Comparison of ENCODE assay signal across 13 cellular contexts in the genomic region with DNA sequence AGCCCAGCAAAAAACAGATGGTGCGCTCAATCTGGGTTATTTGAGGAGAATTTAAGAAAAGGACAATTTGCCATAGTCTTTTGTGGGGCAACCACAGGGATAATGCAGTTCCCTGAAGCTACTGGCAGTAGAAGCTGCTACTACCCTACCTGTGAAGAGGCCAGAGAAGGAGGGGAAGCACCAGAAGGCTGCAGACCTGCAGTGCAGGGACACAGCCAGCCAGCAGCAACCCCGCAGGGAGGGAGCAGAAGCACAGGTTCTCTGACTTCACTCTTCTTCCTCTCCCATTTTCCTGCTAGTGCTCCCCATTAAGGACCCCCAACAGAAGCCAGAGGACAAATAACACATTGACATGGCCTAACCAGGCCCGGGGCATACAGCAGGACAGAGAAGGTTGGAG. TPM values are rescaled to one million over a fixed set of nuclear protein-coding genes. Genes with fewer than 3 reads are reported as not detected.
DNase-seq lines count a peak whose midpoint lies in the region; ATAC-seq, FAIRE-seq and TF ChIP-seq lines count a peak whose summit lies in the region.
"Had no signal": no experiment of that assay in that cellular context is flagged by ENCODE, and none has a peak within 500 bp of the region (broad histone marks: within the 10 kb centered on the region; RNA-seq: fewer than 3 reads in every experiment).

No MANE protein-coding gene starts in this region.

- FAIRE-seq in kidney (lab: Jason Lieb, UNC), result no peak
- no peak for FAIRE-seq in small intestine (lab: Jason Lieb, UNC)
- FAIRE-seq in D721Med (lab: Jason Lieb, UNC), result no peak

- H3K9me3 ChIP-seq in kidney (ENCODE audit: control insufficient read depth in 1 of 2, low read length in 2 of 2) (no peaks in the 10 kb centered on the region), smooth muscle cell (replicated peaks; ENCODE audit: low read depth) (no peaks in the 10 kb centered on the region), small intestine (ENCODE audit: control insufficient read depth, low read depth) (no peaks in the 10 kb centered on the region)

- no peaks in the 10 kb centered on the region for H3F3A ChIP-seq in smooth muscle cell (ENCODE audit: low read depth)

- H3K36me3 ChIP-seq in kidney (ENCODE audit: control insufficient read depth in 1 of 2, insufficient read depth in 2 of 2, low read length in 2 of 2), result no peaks in the 10 kb centered on the region
- H3K36me3 ChIP-seq in smooth muscle cell (ENCODE audit: low read depth), result no peaks in the 10 kb centered on the region
- no peaks in the 10 kb centered on the region for H3K36me3 ChIP-seq in small intestine (ENCODE audit: control insufficient read depth in 2 of 2, insufficient read depth in 2 of 2, low read length in 2 of 2)

- no peak overlapping the region for H3K4me2 ChIP-seq in smooth muscle cell

- WGBS in smooth muscle cell (ENCODE audit: low lambda C conversion rate), result 93% methylated on average over 3 of the region's 3 CpGs
- 89 to 94% (median 90%) methylated on average over 3 of the region's 3 CpGs for WGBS in small intestine, 3 donors

- intact Hi-C loops in kidney (cut with DNase I), result no loop called here

- H3K27me3 ChIP-seq in smooth muscle cell (ENCODE audit: low read depth), result no peaks in the 10 kb centered on the region
- no peaks in the 10 kb centered on the region for H3K27me3 ChIP-seq in small intestine (ENCODE audit: control insufficient read depth in 2 of 2, insufficient read depth in 2 of 2, low read length in 2 of 2)

- H3K79me2 ChIP-seq in smooth muscle cell (ENCODE audit: low read depth), result no peaks in the 10 kb centered on the region

- H3K9ac ChIP-seq in kidney (ENCODE audit: low read length in 2 of 2), result no peak overlapping the region
- peak overlapping the region; percentile 37 for H3K9ac ChIP-seq in smooth muscle cell (ENCODE audit: low read depth)

- ATAC-seq in SK-N-SH treated with all-trans-retinoic acid at 6 μM for 48 hours, result peak; percentile 11; the same call in 2 of the 3 replicates
- ATAC-seq: activated T-cell treated with anti-CD3 and anti-CD28 coated beads, Interleukin-2, amount 50 U/mL, for 72 hours had no signal

- no peak for DNase-seq in kidney
- DNase-seq in smooth muscle cell (lab: John Stamatoyannopoulos, UW; ENCODE audit: unreplicated experiment), result no peak
- DNase-seq in activated CD4-positive, alpha-beta T cell treated with anti-CD3 and anti-CD28 coated beads for 48 hours, result no peak
- no peak for DNase-seq in NCI-H2171 treated with DMSO at 0.1 percent for 48 hours (lab: John Stamatoyannopoulos, UW)
- DNase-seq in small intestine, result no peak
- no peak for DNase-seq in D721Med (ENCODE audit: insufficient read length, low spot score)
- DNase-seq: activated T-cell treated with anti-CD3 and anti-CD28 coated beads, Interleukin-2, amount 50 U/mL, for 72 hours; CD8-positive, alpha-beta memory T cell; KBM-7; NCI-H187 treated with DMSO at 0.1 percent for 48 hours; NK-92 treated with Interleukin-12 subunit alpha and Interleukin-12 subunit beta, amount 100 ng/mL, for 24 hours had no signal

- H3K4me3 ChIP-seq in kidney (ENCODE audit: low read length in 2 of 2) (no peak overlapping the region), smooth muscle cell (no peak overlapping the region), small intestine (ENCODE audit: low read depth in 1 of 2, low read length in 2 of 2) (no peak overlapping the region)

- H3K4me1 ChIP-seq in kidney (ENCODE audit: control insufficient read depth in 1 of 2, insufficient read depth in 1 of 2, low read depth in 1 of 2, low read length in 2 of 2), result peaks cover 0 to 4% of the 10 kb centered on the region in 2 donors
- H3K4me1 ChIP-seq in smooth muscle cell (ENCODE audit: low read depth), result no peaks in the 10 kb centered on the region
- H3K4me1 ChIP-seq in small intestine (ENCODE audit: control insufficient read depth in 2 of 2, insufficient read depth in 1 of 2, low read depth in 1 of 2, low read length in 1 of 2), result no peaks in the 10 kb centered on the region

- TF ChIP-seq CTCF in GM12872 (IDR thresholded peaks at IDR 0.05; ENCODE audit: insufficient read depth, low read depth, low read length) (peak; percentile 8; the same call in 1 of the 3 replicates), kidney (IDR thresholded peaks at IDR 0.05; ENCODE audit: borderline replicate concordance, extremely low read depth, insufficient read depth) (no peak), smooth muscle cell (IDR thresholded peaks at IDR 0.05; ENCODE audit: borderline replicate concordance, insufficient read depth, poor library complexity, severe bottlenecking) (no peak), D721Med (IDR thresholded peaks at IDR 0.05; ENCODE audit: insufficient read depth, missing control alignments) (no peak)

- no peaks in the 10 kb centered on the region for H4K20me1 ChIP-seq in smooth muscle cell (ENCODE audit: low read depth)

- H2AFZ ChIP-seq in smooth muscle cell (ENCODE audit: low read depth), result no peak overlapping the region

- peak overlapping the region; percentile 6 to 63 for H3K27ac ChIP-seq in kidney (ENCODE audit: low read depth in 2 of 2, low read length in 2 of 2)
- peak overlapping the region; percentile 66 for H3K27ac ChIP-seq in smooth muscle cell (ENCODE audit: low read depth)
- H3K27ac ChIP-seq in small intestine (ENCODE audit: low read depth in 1 of 2, low read length in 1 of 2), result peak overlapping the region in 1 of 2 donors; percentile 15

TF ChIP-seq in SK-N-SH treated with all-trans-retinoic acid at 6 μM for 48 hours, 23 proteins besides CTCF, POLR2A, EP300 and RAD21 (continues in another document):
- no peak for TF ChIP-seq ZNF8 (CRISPR knock-in tag; IDR thresholded peaks at IDR 0.05)
- TF ChIP-seq TCF4 (CRISPR knock-in tag; IDR thresholded peaks at IDR 0.05; ENCODE audit: borderline replicate concordance), result no peak
- no peak for TF ChIP-seq SNAI2 (CRISPR knock-in tag; IDR thresholded peaks at IDR 0.05)
- TF ChIP-seq ZFP30 (CRISPR knock-in tag; IDR thresholded peaks at IDR 0.05), result no peak
- no peak for TF ChIP-seq GLIS3 (CRISPR knock-in tag; IDR thresholded peaks at IDR 0.05)
- TF ChIP-seq, protein P1, sequence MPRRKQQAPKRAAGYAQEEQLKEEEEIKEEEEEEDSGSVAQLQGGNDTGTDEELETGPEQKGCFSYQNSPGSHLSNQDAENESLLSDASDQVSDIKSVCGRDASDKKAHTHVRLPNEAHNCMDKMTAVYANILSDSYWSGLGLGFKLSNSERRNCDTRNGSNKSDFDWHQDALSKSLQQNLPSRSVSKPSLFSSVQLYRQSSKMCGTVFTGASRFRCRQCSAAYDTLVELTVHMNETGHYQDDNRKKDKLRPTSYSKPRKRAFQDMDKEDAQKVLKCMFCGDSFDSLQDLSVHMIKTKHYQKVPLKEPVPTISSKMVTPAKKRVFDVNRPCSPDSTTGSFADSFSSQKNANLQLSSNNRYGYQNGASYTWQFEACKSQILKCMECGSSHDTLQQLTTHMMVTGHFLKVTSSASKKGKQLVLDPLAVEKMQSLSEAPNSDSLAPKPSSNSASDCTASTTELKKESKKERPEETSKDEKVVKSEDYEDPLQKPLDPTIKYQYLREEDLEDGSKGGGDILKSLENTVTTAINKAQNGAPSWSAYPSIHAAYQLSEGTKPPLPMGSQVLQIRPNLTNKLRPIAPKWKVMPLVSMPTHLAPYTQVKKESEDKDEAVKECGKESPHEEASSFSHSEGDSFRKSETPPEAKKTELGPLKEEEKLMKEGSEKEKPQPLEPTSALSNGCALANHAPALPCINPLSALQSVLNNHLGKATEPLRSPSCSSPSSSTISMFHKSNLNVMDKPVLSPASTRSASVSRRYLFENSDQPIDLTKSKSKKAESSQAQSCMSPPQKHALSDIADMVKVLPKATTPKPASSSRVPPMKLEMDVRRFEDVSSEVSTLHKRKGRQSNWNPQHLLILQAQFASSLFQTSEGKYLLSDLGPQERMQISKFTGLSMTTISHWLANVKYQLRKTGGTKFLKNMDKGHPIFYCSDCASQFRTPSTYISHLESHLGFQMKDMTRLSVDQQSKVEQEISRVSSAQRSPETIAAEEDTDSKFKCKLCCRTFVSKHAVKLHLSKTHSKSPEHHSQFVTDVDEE (CRISPR knock-in tag; IDR thresholded peaks at IDR 0.05), result no peak
- no peak for TF ChIP-seq ZC3H10 (CRISPR knock-in tag; IDR thresholded peaks at IDR 0.05)
- no peak for TF ChIP-seq ARNTL (CRISPR knock-in tag; IDR thresholded peaks at IDR 0.05; ENCODE audit: borderline replicate concordance, low read depth)
- TF ChIP-seq TOX (CRISPR knock-in tag; IDR thresholded peaks at IDR 0.05; ENCODE audit: borderline replicate concordance), result no peak
- TF ChIP-seq, protein P2, sequence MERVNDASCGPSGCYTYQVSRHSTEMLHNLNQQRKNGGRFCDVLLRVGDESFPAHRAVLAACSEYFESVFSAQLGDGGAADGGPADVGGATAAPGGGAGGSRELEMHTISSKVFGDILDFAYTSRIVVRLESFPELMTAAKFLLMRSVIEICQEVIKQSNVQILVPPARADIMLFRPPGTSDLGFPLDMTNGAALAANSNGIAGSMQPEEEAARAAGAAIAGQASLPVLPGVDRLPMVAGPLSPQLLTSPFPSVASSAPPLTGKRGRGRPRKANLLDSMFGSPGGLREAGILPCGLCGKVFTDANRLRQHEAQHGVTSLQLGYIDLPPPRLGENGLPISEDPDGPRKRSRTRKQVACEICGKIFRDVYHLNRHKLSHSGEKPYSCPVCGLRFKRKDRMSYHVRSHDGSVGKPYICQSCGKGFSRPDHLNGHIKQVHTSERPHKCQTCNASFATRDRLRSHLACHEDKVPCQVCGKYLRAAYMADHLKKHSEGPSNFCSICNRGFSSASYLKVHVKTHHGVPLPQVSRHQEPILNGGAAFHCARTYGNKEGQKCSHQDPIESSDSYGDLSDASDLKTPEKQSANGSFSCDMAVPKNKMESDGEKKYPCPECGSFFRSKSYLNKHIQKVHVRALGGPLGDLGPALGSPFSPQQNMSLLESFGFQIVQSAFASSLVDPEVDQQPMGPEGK (CRISPR knock-in tag; IDR thresholded peaks at IDR 0.05; ENCODE audit: borderline replicate concordance), result no peak

RNA-seq across cellular contexts. Expression of a gene that starts 30.3 kb away (rescaled TPM):
- 3.2 TPM for total RNA-seq in kidney
- 7.3 TPM for polyA plus RNA-seq in kidney (ENCODE audit: insufficient read depth, low read depth, low replicate concordance)
- total RNA-seq in smooth muscle cell, result 1.2 and 2.1 TPM in 2 replicates
- polyA plus RNA-seq in smooth muscle cell, result 0.94 and 1.5 TPM in 2 replicates
- 1 to 10 TPM; 1.8 to 8.6 (median 2.0) TPM for polyA plus RNA-seq in small intestine

RNA-seq across cellular contexts. Expression of a gene that starts 32.4 kb away (rescaled TPM):
- total RNA-seq in kidney, result 6.7 TPM
- 10.1 TPM for polyA plus RNA-seq in kidney (ENCODE audit: insufficient read depth, low read depth, low replicate concordance)
- total RNA-seq in smooth muscle cell, result not detected in 2 replicates
- polyA plus RNA-seq in smooth muscle cell, result not detected in 2 replicates
- 1 to 10 TPM in 1 of 3 donors, not detected in 2; 5.0 TPM for polyA plus RNA-seq in small intestine
- polyA plus RNA-seq: CD8-positive, alpha-beta memory T cell had no signal

RNA-seq across cellular contexts. Expression of a gene that starts 47.1 kb away (rescaled TPM):
- total RNA-seq in kidney (46.4 TPM), smooth muscle cell (22.7 and 69.4 TPM in 2 replicates)
- polyA plus RNA-seq in kidney (ENCODE audit: insufficient read depth, low read depth, low replicate concordance) (218 TPM), smooth muscle cell (47.0 and 60.0 TPM in 2 replicates), small intestine (100 to 1,000 TPM; 101 to 313 (median 221) TPM)

RNA-seq across cellular contexts. Expression of a gene that starts 50.8 kb away (rescaled TPM):
- total RNA-seq in kidney (15.0 TPM), smooth muscle cell (1.3 and 3.3 TPM in 2 replicates)
- polyA plus RNA-seq in kidney (ENCODE audit: insufficient read depth, low read depth, low replicate concordance) (5.2 TPM), smooth muscle cell (2.2 and 2.9 TPM in 2 replicates), small intestine (1 to 10 TPM in 2 of 3 donors, under 1 TPM in 1; 0.89 to 5.4 (median 1.4) TPM)
